In genomic region chr2:223853425-223853837, GRCh38 we compare ENCODE assay signal across 31 cellular contexts. TPM values are rescaled to one million over a fixed set of nuclear protein-coding genes. Genes with fewer than 3 reads are reported as not detected.
DNase-seq lines count a peak whose midpoint lies in the region; ATAC-seq, FAIRE-seq and TF ChIP-seq lines count a peak whose summit lies in the region.
"Had no signal": no experiment of that assay in that cellular context is flagged by ENCODE, and none has a peak within 500 bp of the region (broad histone marks: within the 10 kb centered on the region; RNA-seq: fewer than 3 reads in every experiment).

No MANE protein-coding gene starts in this region.

- intact Hi-C loops in MCF 10A (cut with micrococcal nuclease) = no loop called here
- intact Hi-C loops in breast epithelium (cut with DNase I; ENCODE audit: low total_unique reads) = no loop called here
- intact Hi-C loops in PC-9 (cut with micrococcal nuclease; ENCODE audit: unreplicated experiment) = no loop called here

- CTCF ChIA-PET in MCF 10A (lab: Yijun Ruan, JAX) (interaction anchor here (0.9 to 1.7 kb wide), 4 partner anchors 14 to 881 kb away, joined by 4 to 6 read pairs (median 4); no protein-coding TSS in a partner anchor), PC-9 (lab: Charles Lee) (interaction anchor here (0.6 to 0.7 kb wide), 3 partner anchors 113 to 372 kb away, joined by 3 to 8 read pairs (median 3); partner anchors contain the start of gene SCG2)

- FAIRE-seq in bronchial epithelial cell (lab: Jason Lieb, UNC) = no peak
- FAIRE-seq: endothelial cell of umbilical vein had no signal

- H3K27ac ChIP-seq in breast epithelium (no peak overlapping the region), PC-9 (peak overlapping the region; percentile 38), smooth muscle cell (ENCODE audit: low read depth) (no peak overlapping the region)
- H3K27ac ChIP-seq: ascending aorta, psoas muscle, WERI-Rb-1 had no signal

- no peak for TF ChIP-seq POLR2A in breast epithelium (IDR thresholded peaks at IDR 0.05)

- H3K4me3 Mint-ChIP-seq in MCF 10A (ENCODE audit: unreplicated experiment) = no peak overlapping the region
- H3K4me3 Mint-ChIP-seq: activated CD4-positive, alpha-beta T cell treated with anti-CD3 and anti-CD28 coated beads, Interleukin-2, amount 10 ng/mL, durations not matched to agents 7 days and 5 days; activated naive CD4-positive, alpha-beta T cell treated with anti-CD3 and anti-CD28 coated beads, Interleukin-2, amount 50 U/mL, for 24 hours; central memory CD8-positive, alpha-beta T cell; naive thymus-derived CD4-positive, alpha-beta T cell had no signal

- H3K4me1 ChIP-seq in breast epithelium (no peaks in the 10 kb centered on the region), PC-9 (replicated peaks; ENCODE audit: insufficient read depth) (peaks cover 50% of the 10 kb centered on the region), skeletal muscle satellite cell (ENCODE audit: control insufficient read depth, insufficient read depth, low read length) (peaks cover 14% of the 10 kb centered on the region), smooth muscle cell (ENCODE audit: low read depth) (no peaks in the 10 kb centered on the region)
- H3K4me1 ChIP-seq: ascending aorta, BE2C, psoas muscle, tibial nerve had no signal

- peaks cover 6% of the 10 kb centered on the region for H3K4me1 Mint-ChIP-seq in MCF 10A (ENCODE audit: insufficient read depth, unreplicated experiment)
- H3K4me1 Mint-ChIP-seq: central memory CD8-positive, alpha-beta T cell had no signal

- ATAC-seq in HG02798 (IDR thresholded peaks at IDR 0.05; ENCODE audit: poor library complexity, unreplicated experiment) = no peak
- ATAC-seq: HCT116; left ventricle myocardium superior; naive thymus-derived CD4-positive, alpha-beta T cell; psoas muscle had no signal

- POLR2A ChIA-PET in MCF 10A (lab: Yijun Ruan, JAX) = interaction anchor here (0.8 to 1.6 kb wide), 4 partner anchors 8 to 30 kb away, joined by 3 to 4 read pairs (median 3); no protein-coding TSS in a partner anchor
- POLR2A ChIA-PET in PC-9 (lab: Charles Lee; ENCODE audit: unreplicated experiment) = no interaction called here

- no peaks in the 10 kb centered on the region for H3K9me2 ChIP-seq in PC-9 (ENCODE audit: insufficient read depth)

- no peaks in the 10 kb centered on the region for H3K27me3 Mint-ChIP-seq in MCF 10A (ENCODE audit: insufficient read depth, unreplicated experiment)
- H3K27me3 Mint-ChIP-seq: activated CD4-positive, alpha-beta T cell treated with anti-CD3 and anti-CD28 coated beads, Interleukin-2, amount 10 ng/mL, durations not matched to agents 7 days and 5 days; activated naive CD4-positive, alpha-beta T cell treated with anti-CD3 and anti-CD28 coated beads, Interleukin-2, amount 50 U/mL, for 24 hours; central memory CD8-positive, alpha-beta T cell; naive thymus-derived CD4-positive, alpha-beta T cell had no signal

- no peak overlapping the region for H3K4me3 ChIP-seq in breast epithelium
- H3K4me3 ChIP-seq in PC-9 = no peak overlapping the region
- H3K4me3 ChIP-seq in bronchial epithelial cell (ENCODE audit: low read depth, low read length) = no peak overlapping the region
- no peak overlapping the region for H3K4me3 ChIP-seq in skeletal muscle satellite cell (ENCODE audit: low read length)
- no peak overlapping the region for H3K4me3 ChIP-seq in smooth muscle cell
- H3K4me3 ChIP-seq: ascending aorta, psoas muscle, tibial nerve had no signal

- H4K20me1 ChIP-seq in PC-9 (ENCODE audit: insufficient read depth) (no peaks in the 10 kb centered on the region), smooth muscle cell (ENCODE audit: low read depth) (no peaks in the 10 kb centered on the region)

- H3K27me3 ChIP-seq in breast epithelium (no peaks in the 10 kb centered on the region), PC-9 (ENCODE audit: insufficient read depth, low read depth) (no peaks in the 10 kb centered on the region), bronchial epithelial cell (ENCODE audit: control insufficient read depth, insufficient read depth, low read length) (no peaks in the 10 kb centered on the region), skeletal muscle satellite cell (ENCODE audit: control insufficient read depth, insufficient read depth, low read length) (no peaks in the 10 kb centered on the region), smooth muscle cell (ENCODE audit: low read depth) (no peaks in the 10 kb centered on the region)
- H3K27me3 ChIP-seq: ascending aorta, BE2C, tibial nerve had no signal

- H2AFZ ChIP-seq in PC-9 (no peak overlapping the region), smooth muscle cell (ENCODE audit: low read depth) (no peak overlapping the region)

- H3K9me3 Mint-ChIP-seq in MCF 10A (ENCODE audit: unreplicated experiment) = peaks cover 10% of the 10 kb centered on the region
- H3K9me3 Mint-ChIP-seq: activated naive CD4-positive, alpha-beta T cell treated with anti-CD3 and anti-CD28 coated beads, Interleukin-2, amount 50 U/mL, for 24 hours; central memory CD8-positive, alpha-beta T cell had no signal

- H3K9me3 ChIP-seq in breast epithelium (no peaks in the 10 kb centered on the region), PC-9 (ENCODE audit: insufficient read depth, low read depth) (peaks cover 14% of the 10 kb centered on the region; the same call in 1 of the 2 replicates), skeletal muscle satellite cell (replicated peaks; ENCODE audit: low read length) (no peaks in the 10 kb centered on the region), smooth muscle cell (replicated peaks; ENCODE audit: low read depth) (no peaks in the 10 kb centered on the region)
- H3K9me3 ChIP-seq: ascending aorta, BE2C, psoas muscle, tibial nerve had no signal

- H3K36me3 ChIP-seq in breast epithelium = no peaks in the 10 kb centered on the region
- peaks cover 4% of the 10 kb centered on the region; the same call in 1 of the 2 replicates for H3K36me3 ChIP-seq in PC-9 (ENCODE audit: low read depth)
- H3K36me3 ChIP-seq in bronchial epithelial cell (ENCODE audit: control insufficient read depth, insufficient read depth, low read length) = no peaks in the 10 kb centered on the region
- H3K36me3 ChIP-seq in skeletal muscle satellite cell (ENCODE audit: insufficient read depth, low read length) = peaks cover 5% of the 10 kb centered on the region
- no peaks in the 10 kb centered on the region for H3K36me3 ChIP-seq in smooth muscle cell (ENCODE audit: low read depth)
- H3K36me3 ChIP-seq: BE2C, WERI-Rb-1 had no signal

- DNase-seq in MCF 10A (ENCODE audit: unreplicated experiment) (peak; percentile 43), breast epithelium (ENCODE audit: low spot score in 2 of 2) (no peak), PC-9 (peak in 1 of 2 experiments; percentile 94), bronchial epithelial cell (ENCODE audit: low read depth) (peak; percentile 97), smooth muscle cell (lab: John Stamatoyannopoulos, UW; ENCODE audit: unreplicated experiment) (no peak), NCI-H1048 (lab: John Stamatoyannopoulos, UW) (no peak)
- DNase-seq: activated CD4-positive, alpha-beta T cell treated with anti-CD3 and anti-CD28 coated beads, Interleukin-2, amount 10 ng/mL, durations not matched to agents 7 days and 5 days; BE2C; DMS153; GF-D8; glutamatergic neuron; islet precursor cell; Karpas-422; left ventricle myocardium superior; midbrain; naive thymus-derived CD4-positive, alpha-beta T cell; NCI-H146; NCI-H2107; NCI-H748 treated with DMSO at 0.1 percent for 48 hours; nucleus accumbens; psoas muscle; Right ventricle myocardium superior; WERI-Rb-1 had no signal

- BruUV-seq in MCF 10A (replicated peaks; lab: Mats Ljungman, UMichigan) = no TSS peak
- no TSS peak for BruUV-seq in PC-9 (replicated peaks; lab: Mats Ljungman, UMichigan)

- no peak overlapping the region for H3K27ac Mint-ChIP-seq in MCF 10A (ENCODE audit: low read depth, unreplicated experiment)
- H3K27ac Mint-ChIP-seq: activated naive CD4-positive, alpha-beta T cell treated with anti-CD3 and anti-CD28 coated beads, Interleukin-2, amount 50 U/mL, for 24 hours; naive thymus-derived CD4-positive, alpha-beta T cell had no signal

- H3F3A ChIP-seq in PC-9 (ENCODE audit: insufficient read depth, low read depth) = peaks cover 38% of the 10 kb centered on the region
- H3F3A ChIP-seq in smooth muscle cell (ENCODE audit: low read depth) = no peaks in the 10 kb centered on the region

- H3K9ac ChIP-seq in skeletal muscle satellite cell (ENCODE audit: low read depth, low read length) = no peak overlapping the region
- H3K9ac ChIP-seq in smooth muscle cell (ENCODE audit: low read depth) = no peak overlapping the region

- TF ChIP-seq CTCF in MCF 10A (IDR thresholded peaks at IDR 0.05; ENCODE audit: unreplicated experiment) (no peak), breast epithelium (IDR thresholded peaks at IDR 0.05) (no peak), PC-9 (conservative IDR thresholded peaks at IDR 0.05) (no peak), bronchial epithelial cell (IDR thresholded peaks at IDR 0.05; ENCODE audit: insufficient read depth, low read length, severe bottlenecking) (no peak), smooth muscle cell (IDR thresholded peaks at IDR 0.05; ENCODE audit: borderline replicate concordance, insufficient read depth, poor library complexity, severe bottlenecking) (no peak)

- WGBS in smooth muscle cell (ENCODE audit: low lambda C conversion rate) = 91% methylated on average over 3 of the region's 3 CpGs

- peak overlapping the region; percentile 15 for H3K4me2 ChIP-seq in PC-9
- H3K4me2 ChIP-seq in skeletal muscle satellite cell (ENCODE audit: low read length) = peak overlapping the region; percentile 12
- no peak overlapping the region for H3K4me2 ChIP-seq in smooth muscle cell

- peaks cover 15% of the 10 kb centered on the region for H3K36me3 Mint-ChIP-seq in MCF 10A (ENCODE audit: insufficient read depth, unreplicated experiment)

- H3K79me2 ChIP-seq in PC-9 (ENCODE audit: low read depth) (no peaks in the 10 kb centered on the region), smooth muscle cell (ENCODE audit: low read depth) (no peaks in the 10 kb centered on the region)

RNA-seq across cellular contexts. Expression of gene AP1S3, which starts 16.0 kb away (rescaled TPM):
- total RNA-seq in MCF 10A (2022) (56.9 and 57.7 TPM in 2 replicates), breast epithelium (1 to 10 TPM; 2.1 to 9.5 (median 4.7) TPM), PC-9 (2021) (61.3 and 73.3 TPM in 2 replicates), bronchial epithelial cell (59.5 and 70.4 TPM in 2 replicates), smooth muscle cell (5.9 and 11.4 TPM in 2 replicates)
- 5.2 and 7.4 TPM in 2 replicates for total RNA-seq in skeletal muscle satellite cell (2012; rRNA removed)
- polyA plus RNA-seq in smooth muscle cell = 1.4 and 3.4 TPM in 2 replicates
- total RNA-seq: ascending aorta had no signal

Comparison
In these comparisons a context has a peak if more than half of its experiments do, and no peak if none do; other contexts are left out.
1. DNase-seq: peak in MCF 10A (single experiment) and bronchial epithelial cell (single experiment); none in breast epithelium (0 of 2), smooth muscle cell (single experiment) and NCI-H1048 (single experiment).